Comparison of ENCODE assay signal across 1 cellular context in the genomic region with DNA sequence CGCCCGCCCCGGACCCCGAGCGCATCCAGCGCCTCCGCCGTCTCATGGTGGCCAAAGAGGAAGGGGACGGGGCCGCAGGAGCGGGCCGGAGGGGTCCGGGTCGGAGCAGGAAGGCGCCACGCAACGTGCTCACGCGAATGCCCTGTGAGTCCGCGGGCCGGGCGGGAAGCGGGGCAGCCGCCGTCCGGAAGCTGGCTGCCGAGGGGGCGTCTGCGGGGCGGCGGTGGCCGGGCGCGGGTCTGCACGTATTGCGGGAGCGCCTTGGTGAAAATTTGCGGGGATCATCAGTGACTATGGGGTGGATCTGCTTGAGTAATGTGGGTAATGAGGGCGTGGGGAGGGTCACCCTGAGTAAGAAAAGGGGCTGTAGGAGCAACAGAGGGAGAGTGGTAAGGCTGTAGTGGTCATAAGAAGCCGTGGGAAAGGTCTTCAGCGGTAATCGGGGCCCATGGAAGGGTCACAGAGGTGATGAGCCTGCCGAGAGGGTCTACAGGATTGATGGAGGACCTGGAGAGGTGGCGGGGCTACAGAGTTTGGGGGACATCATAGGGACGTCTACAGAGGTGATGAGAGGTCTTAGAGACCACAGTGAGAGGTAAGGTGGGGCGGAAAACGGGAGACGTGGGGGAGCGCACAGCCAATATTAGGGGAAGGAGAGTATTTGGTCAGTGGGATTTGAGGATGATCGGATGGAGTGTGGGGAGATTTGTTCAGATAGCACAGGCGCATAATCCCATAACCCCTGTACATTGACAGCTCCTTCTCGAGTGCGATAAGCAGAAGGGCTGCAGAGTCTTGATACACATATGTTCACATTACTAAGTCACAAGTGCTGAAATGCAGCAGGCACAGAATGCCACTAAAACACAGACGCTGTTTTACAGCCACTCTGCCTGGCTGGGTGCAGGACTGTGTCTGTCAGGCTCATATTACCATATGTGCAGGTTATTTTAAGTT.
TF ChIP-seq lines count a peak whose summit lies in the region.

No MANE protein-coding gene starts in this region.

TF ChIP-seq in K562, 482 proteins besides CTCF, POLR2A, EP300 and RAD21 (continued from another document and continues in another):
- TF ChIP-seq MCM7 (IDR thresholded peaks at IDR 0.05) (no peak), FOXK2 (conservative IDR thresholded peaks at IDR 0.05 in 1 of 2, IDR thresholded peaks at IDR 0.05 in 1 of 2; ENCODE audit: low read depth in 2 of 2) (no peak), GATAD2A (IDR thresholded peaks at IDR 0.05) (no peak), CCNT2 (IDR thresholded peaks at IDR 0.05; ENCODE audit: borderline replicate concordance, extremely low read depth, insufficient read length, low read depth, low read length) (no peak), RBM22 (IDR thresholded peaks at IDR 0.05; ENCODE audit: low read depth, low read length, poor library complexity, severe bottlenecking) (no peak), MXI1 (IDR thresholded peaks at IDR 0.05; ENCODE audit: low read depth, low read length) (no peak), TBL1XR1 (IDR thresholded peaks at IDR 0.05; ENCODE audit: low read length in 2 of 2) (no peak), PHF21A (IDR thresholded peaks at IDR 0.05; ENCODE audit: borderline replicate concordance, low read depth) (no peak), SMARCA5 (IDR thresholded peaks at IDR 0.05) (no peak), SREBF1 (IDR thresholded peaks at IDR 0.05; ENCODE audit: borderline replicate concordance, low read depth, low read length) (no peak), TCF3 (CRISPR knock-in tag; IDR thresholded peaks at IDR 0.05) (peak; percentile 86), NR2C1 (IDR thresholded peaks at IDR 0.05) (no peak), NR2C1 (tag; IDR thresholded peaks at IDR 0.05) (no peak), STAT5B (CRISPR knock-in tag; IDR thresholded peaks at IDR 0.05) (no peak), POLR2G (IDR thresholded peaks at IDR 0.05; ENCODE audit: low read depth, low read length) (peak; percentile 52), SMAD2 (IDR thresholded peaks at IDR 0.05; ENCODE audit: low read depth, low read length) (no peak), ZNF124 (CRISPR knock-in tag; IDR thresholded peaks at IDR 0.05) (no peak), ZZZ3 (IDR thresholded peaks at IDR 0.05) (no peak), ZNF717 (CRISPR knock-in tag; IDR thresholded peaks at IDR 0.05) (no peak), ZC3H4 (CRISPR knock-in tag; IDR thresholded peaks at IDR 0.05; ENCODE audit: borderline replicate concordance) (no peak), FOXJ3 (CRISPR knock-in tag; IDR thresholded peaks at IDR 0.05) (no peak), FOSL1 (tag; conservative IDR thresholded peaks at IDR 0.05) (no peak), ZNF232 (CRISPR knock-in tag; IDR thresholded peaks at IDR 0.05) (no peak), KLF1 (tag; IDR thresholded peaks at IDR 0.05) (no peak), ZNF197 (CRISPR knock-in tag; IDR thresholded peaks at IDR 0.05; ENCODE audit: low read depth) (no peak), NBN (IDR thresholded peaks at IDR 0.05; ENCODE audit: low read depth) (no peak), SETDB1 (IDR thresholded peaks at IDR 0.05; ENCODE audit: low read length) (no peak), U2AF2 (optimal IDR thresholded peaks at IDR 0.05; ENCODE audit: low read depth, low read length) (no peak), MAFG (tag; conservative IDR thresholded peaks at IDR 0.05) (no peak), GABPB1 (CRISPR knock-in tag; IDR thresholded peaks at IDR 0.05) (no peak), CCAR2 (IDR thresholded peaks at IDR 0.05; ENCODE audit: low read depth, low read length) (no peak), ZNF133 (CRISPR knock-in tag; IDR thresholded peaks at IDR 0.05) (no peak), ZNF644 (tag; IDR thresholded peaks at IDR 0.05; ENCODE audit: low read depth) (no peak), ILF3 (IDR thresholded peaks at IDR 0.05; ENCODE audit: borderline replicate concordance) (no peak), MECOM (CRISPR knock-in tag; IDR thresholded peaks at IDR 0.05) (no peak), PHTF2 (CRISPR knock-in tag; IDR thresholded peaks at IDR 0.05) (no peak), FUS (optimal IDR thresholded peaks at IDR 0.05; ENCODE audit: low read depth, low read length) (no peak), ZFP30 (CRISPR knock-in tag; IDR thresholded peaks at IDR 0.05; ENCODE audit: borderline replicate concordance) (no peak), SRSF9 (IDR thresholded peaks at IDR 0.05; ENCODE audit: borderline replicate concordance, low read depth, low read length) (no peak), C11orf30 (IDR thresholded peaks at IDR 0.05; ENCODE audit: low read depth) (no peak), CBFA2T3 (IDR thresholded peaks at IDR 0.05) (peak; percentile 92)
- TF ChIP-seq, protein P1, sequence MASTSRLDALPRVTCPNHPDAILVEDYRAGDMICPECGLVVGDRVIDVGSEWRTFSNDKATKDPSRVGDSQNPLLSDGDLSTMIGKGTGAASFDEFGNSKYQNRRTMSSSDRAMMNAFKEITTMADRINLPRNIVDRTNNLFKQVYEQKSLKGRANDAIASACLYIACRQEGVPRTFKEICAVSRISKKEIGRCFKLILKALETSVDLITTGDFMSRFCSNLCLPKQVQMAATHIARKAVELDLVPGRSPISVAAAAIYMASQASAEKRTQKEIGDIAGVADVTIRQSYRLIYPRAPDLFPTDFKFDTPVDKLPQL (IDR thresholded peaks at IDR 0.05; ENCODE audit: extremely low read depth, insufficient read length) = no peak
- TF ChIP-seq, protein P2, sequence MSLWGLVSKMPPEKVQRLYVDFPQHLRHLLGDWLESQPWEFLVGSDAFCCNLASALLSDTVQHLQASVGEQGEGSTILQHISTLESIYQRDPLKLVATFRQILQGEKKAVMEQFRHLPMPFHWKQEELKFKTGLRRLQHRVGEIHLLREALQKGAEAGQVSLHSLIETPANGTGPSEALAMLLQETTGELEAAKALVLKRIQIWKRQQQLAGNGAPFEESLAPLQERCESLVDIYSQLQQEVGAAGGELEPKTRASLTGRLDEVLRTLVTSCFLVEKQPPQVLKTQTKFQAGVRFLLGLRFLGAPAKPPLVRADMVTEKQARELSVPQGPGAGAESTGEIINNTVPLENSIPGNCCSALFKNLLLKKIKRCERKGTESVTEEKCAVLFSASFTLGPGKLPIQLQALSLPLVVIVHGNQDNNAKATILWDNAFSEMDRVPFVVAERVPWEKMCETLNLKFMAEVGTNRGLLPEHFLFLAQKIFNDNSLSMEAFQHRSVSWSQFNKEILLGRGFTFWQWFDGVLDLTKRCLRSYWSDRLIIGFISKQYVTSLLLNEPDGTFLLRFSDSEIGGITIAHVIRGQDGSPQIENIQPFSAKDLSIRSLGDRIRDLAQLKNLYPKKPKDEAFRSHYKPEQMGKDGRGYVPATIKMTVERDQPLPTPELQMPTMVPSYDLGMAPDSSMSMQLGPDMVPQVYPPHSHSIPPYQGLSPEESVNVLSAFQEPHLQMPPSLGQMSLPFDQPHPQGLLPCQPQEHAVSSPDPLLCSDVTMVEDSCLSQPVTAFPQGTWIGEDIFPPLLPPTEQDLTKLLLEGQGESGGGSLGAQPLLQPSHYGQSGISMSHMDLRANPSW (CRISPR knock-in tag; IDR thresholded peaks at IDR 0.05) = no peak
- TF ChIP-seq, protein P3, sequence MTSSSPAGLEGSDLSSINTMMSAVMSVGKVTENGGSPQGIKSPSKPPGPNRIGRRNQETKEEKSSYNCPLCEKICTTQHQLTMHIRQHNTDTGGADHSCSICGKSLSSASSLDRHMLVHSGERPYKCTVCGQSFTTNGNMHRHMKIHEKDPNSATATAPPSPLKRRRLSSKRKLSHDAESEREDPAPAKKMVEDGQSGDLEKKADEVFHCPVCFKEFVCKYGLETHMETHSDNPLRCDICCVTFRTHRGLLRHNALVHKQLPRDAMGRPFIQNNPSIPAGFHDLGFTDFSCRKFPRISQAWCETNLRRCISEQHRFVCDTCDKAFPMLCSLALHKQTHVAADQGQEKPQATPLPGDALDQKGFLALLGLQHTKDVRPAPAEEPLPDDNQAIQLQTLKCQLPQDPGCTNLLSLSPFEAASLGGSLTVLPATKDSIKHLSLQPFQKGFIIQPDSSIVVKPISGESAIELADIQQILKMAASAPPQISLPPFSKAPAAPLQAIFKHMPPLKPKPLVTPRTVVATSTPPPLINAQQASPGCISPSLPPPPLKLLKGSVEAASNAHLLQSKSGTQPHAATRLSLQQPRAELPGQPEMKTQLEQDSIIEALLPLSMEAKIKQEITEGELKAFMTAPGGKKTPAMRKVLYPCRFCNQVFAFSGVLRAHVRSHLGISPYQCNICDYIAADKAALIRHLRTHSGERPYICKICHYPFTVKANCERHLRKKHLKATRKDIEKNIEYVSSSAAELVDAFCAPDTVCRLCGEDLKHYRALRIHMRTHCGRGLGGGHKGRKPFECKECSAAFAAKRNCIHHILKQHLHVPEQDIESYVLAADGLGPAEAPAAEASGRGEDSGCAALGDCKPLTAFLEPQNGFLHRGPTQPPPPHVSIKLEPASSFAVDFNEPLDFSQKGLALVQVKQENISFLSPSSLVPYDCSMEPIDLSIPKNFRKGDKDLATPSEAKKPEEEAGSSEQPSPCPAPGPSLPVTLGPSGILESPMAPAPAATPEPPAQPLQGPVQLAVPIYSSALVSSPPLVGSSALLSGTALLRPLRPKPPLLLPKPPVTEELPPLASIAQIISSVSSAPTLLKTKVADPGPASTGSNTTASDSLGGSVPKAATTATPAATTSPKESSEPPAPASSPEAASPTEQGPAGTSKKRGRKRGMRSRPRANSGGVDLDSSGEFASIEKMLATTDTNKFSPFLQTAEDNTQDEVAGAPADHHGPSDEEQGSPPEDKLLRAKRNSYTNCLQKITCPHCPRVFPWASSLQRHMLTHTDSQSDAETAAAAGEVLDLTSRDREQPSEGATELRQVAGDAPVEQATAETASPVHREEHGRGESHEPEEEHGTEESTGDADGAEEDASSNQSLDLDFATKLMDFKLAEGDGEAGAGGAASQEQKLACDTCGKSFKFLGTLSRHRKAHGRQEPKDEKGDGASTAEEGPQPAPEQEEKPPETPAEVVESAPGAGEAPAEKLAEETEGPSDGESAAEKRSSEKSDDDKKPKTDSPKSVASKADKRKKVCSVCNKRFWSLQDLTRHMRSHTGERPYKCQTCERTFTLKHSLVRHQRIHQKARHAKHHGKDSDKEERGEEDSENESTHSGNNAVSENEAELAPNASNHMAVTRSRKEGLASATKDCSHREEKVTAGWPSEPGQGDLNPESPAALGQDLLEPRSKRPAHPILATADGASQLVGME (CRISPR knock-in tag; IDR thresholded peaks at IDR 0.05) = no peak
- TF ChIP-seq, protein P4, sequence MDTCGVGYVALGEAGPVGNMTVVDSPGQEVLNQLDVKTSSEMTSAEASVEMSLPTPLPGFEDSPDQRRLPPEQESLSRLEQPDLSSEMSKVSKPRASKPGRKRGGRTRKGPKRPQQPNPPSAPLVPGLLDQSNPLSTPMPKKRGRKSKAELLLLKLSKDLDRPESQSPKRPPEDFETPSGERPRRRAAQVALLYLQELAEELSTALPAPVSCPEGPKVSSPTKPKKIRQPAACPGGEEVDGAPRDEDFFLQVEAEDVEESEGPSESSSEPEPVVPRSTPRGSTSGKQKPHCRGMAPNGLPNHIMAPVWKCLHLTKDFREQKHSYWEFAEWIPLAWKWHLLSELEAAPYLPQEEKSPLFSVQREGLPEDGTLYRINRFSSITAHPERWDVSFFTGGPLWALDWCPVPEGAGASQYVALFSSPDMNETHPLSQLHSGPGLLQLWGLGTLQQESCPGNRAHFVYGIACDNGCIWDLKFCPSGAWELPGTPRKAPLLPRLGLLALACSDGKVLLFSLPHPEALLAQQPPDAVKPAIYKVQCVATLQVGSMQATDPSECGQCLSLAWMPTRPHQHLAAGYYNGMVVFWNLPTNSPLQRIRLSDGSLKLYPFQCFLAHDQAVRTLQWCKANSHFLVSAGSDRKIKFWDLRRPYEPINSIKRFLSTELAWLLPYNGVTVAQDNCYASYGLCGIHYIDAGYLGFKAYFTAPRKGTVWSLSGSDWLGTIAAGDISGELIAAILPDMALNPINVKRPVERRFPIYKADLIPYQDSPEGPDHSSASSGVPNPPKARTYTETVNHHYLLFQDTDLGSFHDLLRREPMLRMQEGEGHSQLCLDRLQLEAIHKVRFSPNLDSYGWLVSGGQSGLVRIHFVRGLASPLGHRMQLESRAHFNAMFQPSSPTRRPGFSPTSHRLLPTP (IDR thresholded peaks at IDR 0.05; ENCODE audit: borderline replicate concordance, extremely low read depth, insufficient read length) = no peak
- TF ChIP-seq, protein P5, sequence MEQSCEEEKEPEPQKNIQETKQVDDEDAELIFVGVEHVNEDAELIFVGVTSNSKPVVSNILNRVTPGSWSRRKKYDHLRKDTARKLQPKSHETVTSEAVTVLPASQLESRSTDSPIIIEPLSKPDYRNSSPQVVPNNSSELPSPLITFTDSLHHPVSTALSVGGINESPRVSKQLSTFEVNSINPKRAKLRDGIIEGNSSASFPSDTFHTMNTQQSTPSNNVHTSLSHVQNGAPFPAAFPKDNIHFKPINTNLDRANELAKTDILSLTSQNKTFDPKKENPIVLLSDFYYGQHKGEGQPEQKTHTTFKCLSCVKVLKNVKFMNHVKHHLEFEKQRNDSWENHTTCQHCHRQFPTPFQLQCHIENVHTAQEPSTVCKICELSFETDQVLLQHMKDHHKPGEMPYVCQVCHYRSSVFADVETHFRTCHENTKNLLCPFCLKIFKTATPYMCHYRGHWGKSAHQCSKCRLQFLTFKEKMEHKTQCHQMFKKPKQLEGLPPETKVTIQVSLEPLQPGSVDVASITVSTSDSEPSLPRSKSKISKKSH (CRISPR knock-in tag; IDR thresholded peaks at IDR 0.05) = no peak
- TF ChIP-seq, protein P6, sequence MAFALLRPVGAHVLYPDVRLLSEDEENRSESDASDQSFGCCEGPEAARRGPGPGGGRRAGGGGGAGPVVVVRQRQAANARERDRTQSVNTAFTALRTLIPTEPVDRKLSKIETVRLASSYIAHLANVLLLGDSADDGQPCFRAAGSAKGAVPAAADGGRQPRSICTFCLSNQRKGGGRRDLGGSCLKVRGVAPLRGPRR (CRISPR knock-in tag; IDR thresholded peaks at IDR 0.05) = no peak
- TF ChIP-seq, protein P7, sequence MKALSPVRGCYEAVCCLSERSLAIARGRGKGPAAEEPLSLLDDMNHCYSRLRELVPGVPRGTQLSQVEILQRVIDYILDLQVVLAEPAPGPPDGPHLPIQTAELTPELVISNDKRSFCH (CRISPR knock-in tag; IDR thresholded peaks at IDR 0.05) = no peak
- TF ChIP-seq, protein P7 (tag; IDR thresholded peaks at IDR 0.05) = no peak
- TF ChIP-seq, protein P8, sequence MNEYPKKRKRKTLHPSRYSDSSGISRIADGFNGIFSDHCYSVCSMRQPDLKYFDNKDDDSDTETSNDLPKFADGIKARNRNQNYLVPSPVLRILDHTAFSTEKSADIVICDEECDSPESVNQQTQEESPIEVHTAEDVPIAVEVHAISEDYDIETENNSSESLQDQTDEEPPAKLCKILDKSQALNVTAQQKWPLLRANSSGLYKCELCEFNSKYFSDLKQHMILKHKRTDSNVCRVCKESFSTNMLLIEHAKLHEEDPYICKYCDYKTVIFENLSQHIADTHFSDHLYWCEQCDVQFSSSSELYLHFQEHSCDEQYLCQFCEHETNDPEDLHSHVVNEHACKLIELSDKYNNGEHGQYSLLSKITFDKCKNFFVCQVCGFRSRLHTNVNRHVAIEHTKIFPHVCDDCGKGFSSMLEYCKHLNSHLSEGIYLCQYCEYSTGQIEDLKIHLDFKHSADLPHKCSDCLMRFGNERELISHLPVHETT (CRISPR knock-in tag; conservative IDR thresholded peaks at IDR 0.05 in 1 of 2, IDR thresholded peaks at IDR 0.05 in 1 of 2) = no peak
